ENCODE assay signal across 21 cellular contexts in the genomic region with DNA sequence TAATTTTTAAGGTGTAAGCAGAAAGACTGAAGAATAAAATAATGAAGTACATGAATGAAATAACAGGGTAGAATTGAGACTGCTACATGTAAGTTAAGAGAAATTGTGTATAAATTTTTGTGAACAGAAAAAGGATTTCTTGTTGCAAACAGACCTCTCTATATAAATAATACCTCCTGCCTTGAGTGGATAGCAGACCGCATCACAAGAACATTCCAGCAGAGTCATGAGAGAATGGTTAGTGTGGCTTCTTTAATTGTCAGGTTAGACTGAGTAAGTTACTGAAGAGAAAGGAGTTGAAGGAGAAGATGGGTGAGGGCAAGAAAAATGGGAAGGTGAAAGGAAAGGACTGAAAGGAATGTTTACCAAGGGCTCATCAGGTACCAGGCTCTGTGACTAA. TPM values are rescaled to one million over a fixed set of nuclear protein-coding genes. Genes with fewer than 3 reads are reported as not detected.
"Had no signal": no experiment of that assay in that cellular context is flagged by ENCODE, and none has a peak within 500 bp of the region (broad histone marks: within the 10 kb centered on the region; RNA-seq: fewer than 3 reads in every experiment).

No MANE protein-coding gene starts in this region.

RNA-seq across cellular contexts. Expression of a gene that starts 18.6 kb away (rescaled TPM):
- total RNA-seq: activated B cell treated with CpG ODN at 0.5 μM for 24 hours; activated CD8-positive, alpha-beta T cell treated with anti-CD3 and anti-CD28 coated beads for 36 hours; activated T-cell treated with anti-CD3 and anti-CD28 coated beads, Interleukin-2, amount 50 U/mL, for 4 hours; activated T-helper 17 cell treated with anti-CD3 and anti-CD28 coated beads, Interleukin-2, amount 50 U/mL, for 72 hours; body of pancreas; cardiac septum; chondrocyte; endothelial cell of umbilical vein; esophagus muscularis mucosa; gastrocnemius medialis; left colon; liver; naive thymus-derived CD8-positive, alpha-beta T cell; neural crest cell; pancreas; prostate gland; sigmoid colon; smooth muscle cell; T-cell; T-helper 2 cell treated with Interferon-gamma antibody and Interleukin-4, amounts not matched to agents 100 ng/mL and 5 ng/mL, for 36 hours; uterus had no signal
- polyA plus RNA-seq: endothelial cell of umbilical vein; liver; naive thymus-derived CD8-positive, alpha-beta T cell; pancreas; sigmoid colon; smooth muscle cell had no signal

RNA-seq across cellular contexts. Expression of a gene that starts 19.6 kb away (rescaled TPM):
- total RNA-seq: activated B cell treated with CpG ODN at 0.5 μM for 24 hours; activated CD8-positive, alpha-beta T cell treated with anti-CD3 and anti-CD28 coated beads for 36 hours; activated T-cell treated with anti-CD3 and anti-CD28 coated beads, Interleukin-2, amount 50 U/mL, for 4 hours; body of pancreas; cardiac septum; chondrocyte; endothelial cell of umbilical vein; gastrocnemius medialis; left colon; liver; naive thymus-derived CD8-positive, alpha-beta T cell; neural crest cell; pancreas; prostate gland; sigmoid colon; smooth muscle cell; T-cell; T-helper 2 cell treated with Interferon-gamma antibody and Interleukin-4, amounts not matched to agents 100 ng/mL and 5 ng/mL, for 36 hours; uterus had no signal
- polyA plus RNA-seq: endothelial cell of umbilical vein; liver; naive thymus-derived CD8-positive, alpha-beta T cell; pancreas; sigmoid colon; smooth muscle cell had no signal

RNA-seq across cellular contexts. Expression of a gene that starts 37.9 kb away (rescaled TPM):
- total RNA-seq: activated B cell treated with CpG ODN at 0.5 μM for 24 hours; activated CD8-positive, alpha-beta T cell treated with anti-CD3 and anti-CD28 coated beads for 36 hours; activated T-cell treated with anti-CD3 and anti-CD28 coated beads, Interleukin-2, amount 50 U/mL, for 4 hours; activated T-helper 17 cell treated with anti-CD3 and anti-CD28 coated beads, Interleukin-2, amount 50 U/mL, for 72 hours; body of pancreas; cardiac septum; chondrocyte; endothelial cell of umbilical vein; esophagus muscularis mucosa; gastrocnemius medialis; left colon; liver; naive thymus-derived CD8-positive, alpha-beta T cell; neural crest cell; pancreas; prostate gland; sigmoid colon; smooth muscle cell; T-cell; T-helper 2 cell treated with Interferon-gamma antibody and Interleukin-4, amounts not matched to agents 100 ng/mL and 5 ng/mL, for 36 hours; uterus had no signal
- polyA plus RNA-seq: endothelial cell of umbilical vein; liver; naive thymus-derived CD8-positive, alpha-beta T cell; pancreas; sigmoid colon; smooth muscle cell had no signal
